Comparison of ENCODE assay signal across 10 cellular contexts in genomic region chr17:29587591-29587990, GRCh38.
DNase-seq lines count a peak whose midpoint lies in the region; ATAC-seq and TF ChIP-seq lines count a peak whose summit lies in the region.
"Had no signal": no experiment of that assay in that cellular context is flagged by ENCODE, and none has a peak within 500 bp of the region (broad histone marks: within the 10 kb centered on the region; RNA-seq: fewer than 3 reads in every experiment).

No MANE protein-coding gene starts in this region.

- peak overlapping the region; percentile 83 for H3K4me2 ChIP-seq in DOHH2 (ENCODE audit: low read length)

- H3K27ac ChIP-seq in DOHH2 (ENCODE audit: low read depth, low read length) (no peak overlapping the region), RWPE1 (peak overlapping the region; percentile 99), rectal smooth muscle tissue (ENCODE audit: low read depth, low read length) (peak overlapping the region; percentile 64)

- DNase-seq in RWPE1 (ENCODE audit: low spot score): no peak
- DNase-seq in epithelial cell of esophagus (ENCODE audit: low read depth): no peak
- no peak for DNase-seq in inferior parietal cortex (ENCODE audit: extremely low spot score)
- no peak for DNase-seq in NCI-H1105 (lab: John Stamatoyannopoulos, UW)
- no peak for DNase-seq in kidney glomerular epithelial cell (lab: John Stamatoyannopoulos, UW)
- DNase-seq: cortex of kidney, retina had no signal

- H3K4me3 ChIP-seq in DOHH2 (ENCODE audit: low read length) (peak overlapping the region; percentile 92), epithelial cell of esophagus (ENCODE audit: low read length) (peak overlapping the region; percentile 74), rectal smooth muscle tissue (ENCODE audit: low read length) (peak overlapping the region; percentile 85)

- peaks cover 72% of the 10 kb centered on the region for H3K79me2 ChIP-seq in DOHH2 (ENCODE audit: control insufficient read depth, low read length)

- no peaks in the 10 kb centered on the region for H3K9me2 ChIP-seq in DOHH2 (replicated peaks; ENCODE audit: control insufficient read depth, low read length)

- peaks cover 20% of the 10 kb centered on the region for H4K20me1 ChIP-seq in DOHH2 (ENCODE audit: control insufficient read depth, insufficient read depth, low read depth, low read length)

- TF ChIP-seq CTCF in DOHH2 (IDR thresholded peaks at IDR 0.05; ENCODE audit: low read depth, low read length, poor library complexity, severe bottlenecking) (no peak), RWPE1 (conservative IDR thresholded peaks at IDR 0.05; ENCODE audit: low read depth) (no peak), epithelial cell of esophagus (IDR thresholded peaks at IDR 0.05; ENCODE audit: insufficient read depth, low read depth, low read length, missing control alignments) (no peak)

- no peaks in the 10 kb centered on the region for H3K9me3 ChIP-seq in DOHH2 (ENCODE audit: control insufficient read depth, insufficient read depth, low read length)

- CTCF ChIA-PET in RWPE1 (lab: Yijun Ruan, JAX): no interaction called here

- H3K4me1 ChIP-seq in DOHH2 (ENCODE audit: control insufficient read depth, low read length): peaks cover 74% of the 10 kb centered on the region
- H3K4me1 ChIP-seq in rectal smooth muscle tissue (ENCODE audit: control insufficient read depth, insufficient read depth, low read length): peaks cover 30% of the 10 kb centered on the region

- ATAC-seq in HG02973 (IDR thresholded peaks at IDR 0.05; ENCODE audit: unreplicated experiment): no peak

- H3K27me3 ChIP-seq in DOHH2 (ENCODE audit: control insufficient read depth, low read length) (no peaks in the 10 kb centered on the region), rectal smooth muscle tissue (ENCODE audit: control insufficient read depth, insufficient read depth, low read length) (no peaks in the 10 kb centered on the region)

- H3K36me3 ChIP-seq in DOHH2 (ENCODE audit: control insufficient read depth, low read length) (peaks cover 20% of the 10 kb centered on the region), rectal smooth muscle tissue (ENCODE audit: control insufficient read depth, insufficient read depth, low read length) (no peaks in the 10 kb centered on the region)

- POLR2A ChIA-PET in RWPE1 (lab: Yijun Ruan, JAX; ENCODE audit: low non-redundant PET): no interaction called here

- peaks cover 13% of the 10 kb centered on the region for H3F3A ChIP-seq in DOHH2 (ENCODE audit: control insufficient read depth, insufficient read depth)

- H3K9ac ChIP-seq in rectal smooth muscle tissue (ENCODE audit: low read length): no peak overlapping the region
